In genomic region chrX:48467331-48467761, GRCh38 we compare ENCODE assay signal across 9 cellular contexts. TPM values are rescaled to one million over a fixed set of nuclear protein-coding genes. Genes with fewer than 3 reads are reported as not detected.
A peak's percentile ranks its signal among the peaks of the same experiment; 100 is the strongest.
DNase-seq lines count a peak whose midpoint lies in the region; ATAC-seq and TF ChIP-seq lines count a peak whose summit lies in the region.
"Had no signal": no experiment of that assay in that cellular context is flagged by ENCODE, and none has a peak within 500 bp of the region (broad histone marks: within the 10 kb centered on the region; RNA-seq: fewer than 3 reads in every experiment).

No MANE protein-coding gene starts in this region.

- H3K27ac ChIP-seq in stomach, result peak overlapping the region in 1 of 5 donors; percentile 22

- no peak for TF ChIP-seq EP300 in stomach (IDR thresholded peaks at IDR 0.05)

- peaks cover 0 to 8% (median 4%) of the 10 kb centered on the region in 4 donors for H3K4me1 ChIP-seq in stomach

- H3K36me3 ChIP-seq in stomach, result no peaks in the 10 kb centered on the region

- CTCF ChIA-PET in activated B cell treated with CpG ODN at 0.5 μM for 24 hours (lab: Charles Lee), result no interaction called here

- ATAC-seq in Right ventricle myocardium inferior (peak; percentile 50), activated B cell treated with CpG ODN at 0.5 μM for 24 hours (ENCODE audit: low read depth) (no peak), GM21825 (IDR thresholded peaks at IDR 0.05; ENCODE audit: unreplicated experiment) (no peak)

- no peaks in the 10 kb centered on the region for H3K27me3 ChIP-seq in stomach

- no peaks in the 10 kb centered on the region for H3K9me3 Mint-ChIP-seq in activated B cell treated with CpG ODN at 0.5 μM for 24 hours
- peaks cover 21% of the 10 kb centered on the region for H3K9me3 Mint-ChIP-seq in glutamatergic neuron (ENCODE audit: unreplicated experiment)

- DNase-seq in Right ventricle myocardium inferior (ENCODE audit: missing footprints) (no peak), cardiac septum (ENCODE audit: low spot score) (no peak), activated B cell treated with CpG ODN at 0.5 μM for 24 hours (no peak), glutamatergic neuron (no peak), stomach (no peak), NCI-H526 (lab: John Stamatoyannopoulos, UW) (no peak), mesenteric fat pad (ENCODE audit: low spot score) (no peak)
- DNase-seq: dermis blood vessel endothelial cell had no signal

- no peak for TF ChIP-seq CTCF in activated B cell treated with CpG ODN at 0.5 μM for 24 hours (IDR thresholded peaks at IDR 0.05)
- no peak for TF ChIP-seq CTCF in glutamatergic neuron (IDR thresholded peaks at IDR 0.05; ENCODE audit: partially characterized antibody, unreplicated experiment)
- TF ChIP-seq CTCF in stomach (IDR thresholded peaks at IDR 0.05), result no peak

- H3K27ac Mint-ChIP-seq in activated B cell treated with CpG ODN at 0.5 μM for 24 hours (no peak overlapping the region), glutamatergic neuron (ENCODE audit: unreplicated experiment) (peak overlapping the region; percentile 97)

- POLR2A ChIA-PET in activated B cell treated with CpG ODN at 0.5 μM for 24 hours (lab: Charles Lee), result no interaction called here

- H3K4me3 Mint-ChIP-seq in activated B cell treated with CpG ODN at 0.5 μM for 24 hours (peak overlapping the region; percentile 15), glutamatergic neuron (ENCODE audit: unreplicated experiment) (peak overlapping the region; percentile 98)

- 25 to 45% (median 41%) methylated on average over 9 of the region's 9 CpGs for WGBS in stomach, 5 donors

- no peak for TF ChIP-seq POLR2A in stomach (IDR thresholded peaks at IDR 0.05)

- peaks cover 20% of the 10 kb centered on the region for H3K36me3 Mint-ChIP-seq in activated B cell treated with CpG ODN at 0.5 μM for 24 hours (ENCODE audit: low read depth)
- no peaks in the 10 kb centered on the region for H3K36me3 Mint-ChIP-seq in glutamatergic neuron (ENCODE audit: unreplicated experiment)

- H3K4me1 Mint-ChIP-seq in activated B cell treated with CpG ODN at 0.5 μM for 24 hours, result peaks cover 12% of the 10 kb centered on the region
- peaks cover 39% of the 10 kb centered on the region for H3K4me1 Mint-ChIP-seq in glutamatergic neuron (ENCODE audit: low read depth, unreplicated experiment)

- no peaks in the 10 kb centered on the region for H3K27me3 Mint-ChIP-seq in activated B cell treated with CpG ODN at 0.5 μM for 24 hours
- peaks cover 15% of the 10 kb centered on the region for H3K27me3 Mint-ChIP-seq in glutamatergic neuron (ENCODE audit: unreplicated experiment)

- intact Hi-C loops in Right ventricle myocardium inferior (cut with DNase I), result no loop called here
- intact Hi-C loops in cardiac septum (cut with DNase I), result no loop called here
- intact Hi-C loops in activated B cell treated with CpG ODN at 0.5 μM for 24 hours (cut with micrococcal nuclease), result loop anchor here (5.0 kb wide), 2 partner anchors 40 to 635 kb away; partner anchors contain the start of gene PORCN
- intact Hi-C loops in stomach (cut with DNase I; ENCODE audit: low total_unique reads), result no loop called here

- H3K9me3 ChIP-seq in stomach, result no peaks in the 10 kb centered on the region

- peak overlapping the region; percentile 29 to 44 (median 32) for H3K4me3 ChIP-seq in stomach

RNA-seq across cellular contexts. Expression of gene SLC38A5, which starts 2.7 kb away (rescaled TPM):
- total RNA-seq in Right ventricle myocardium inferior, result 1.2 TPM
- 2.2 TPM for total RNA-seq in cardiac septum
- 23.5 and 28.9 TPM in 2 replicates for total RNA-seq in activated B cell treated with CpG ODN at 0.5 μM for 24 hours
- total RNA-seq in glutamatergic neuron (ENCODE audit: unreplicated experiment), result 136 TPM
- total RNA-seq in stomach, result 10 to 100 TPM in 2 of 5 donors, 1 to 10 TPM in 3; 4.1 to 32.9 (median 6.7) TPM
- 10 to 100 TPM; 19.9 to 45.8 (median 21.1) TPM for polyA plus RNA-seq in stomach
- 4.4 TPM for total RNA-seq in mesenteric fat pad

RNA-seq across cellular contexts. Expression of gene FTSJ1, which starts 8.7 kb away (rescaled TPM):
- total RNA-seq in Right ventricle myocardium inferior, result 15.7 TPM
- 18.8 TPM for total RNA-seq in cardiac septum
- total RNA-seq in activated B cell treated with CpG ODN at 0.5 μM for 24 hours, result 39.9 and 44.5 TPM in 2 replicates
- total RNA-seq in glutamatergic neuron (ENCODE audit: unreplicated experiment), result 87.6 TPM
- total RNA-seq in stomach, result 10 to 100 TPM; 19.6 to 92.8 (median 55.3) TPM
- polyA plus RNA-seq in stomach, result 10 to 100 TPM; 33.9 to 40.3 (median 37.7) TPM
- 40.4 TPM for total RNA-seq in mesenteric fat pad

RNA-seq across cellular contexts. Expression of gene PORCN, which starts 41.4 kb away (rescaled TPM):
- total RNA-seq in Right ventricle myocardium inferior (13.5 TPM), cardiac septum (12.9 TPM), activated B cell treated with CpG ODN at 0.5 μM for 24 hours (7.8 and 9.8 TPM in 2 replicates), glutamatergic neuron (ENCODE audit: unreplicated experiment) (18.6 TPM), stomach (10 to 100 TPM in 3 of 5 donors, 1 to 10 TPM in 2; 1.8 to 27.4 (median 16.2) TPM), mesenteric fat pad (7.8 TPM)
- polyA plus RNA-seq in stomach, result 10 to 100 TPM in 1 of 3 donors, 1 to 10 TPM in 2; 4.7 to 11.9 (median 6.7) TPM

RNA-seq across cellular contexts. Expression of gene EBP, which starts 54.3 kb away (rescaled TPM):
- total RNA-seq in Right ventricle myocardium inferior (54.1 TPM), cardiac septum (38.6 TPM), activated B cell treated with CpG ODN at 0.5 μM for 24 hours (72.4 and 75.5 TPM in 2 replicates), glutamatergic neuron (ENCODE audit: unreplicated experiment) (132 TPM), stomach (100 to 1,000 TPM in 1 of 5 donors, 10 to 100 TPM in 3, 1 to 10 TPM in 1; 5.8 to 208 (median 46.4) TPM), mesenteric fat pad (18.8 TPM)
- 100 to 1,000 TPM in 1 of 3 donors, 10 to 100 TPM in 2; 28.9 to 112 (median 74.8) TPM for polyA plus RNA-seq in stomach

RNA-seq across cellular contexts. Expression of gene SSX4B, which starts 55.6 kb away (rescaled TPM):
- total RNA-seq in Right ventricle myocardium inferior, result not detected
- total RNA-seq in cardiac septum, result not detected
- not detected in 2 replicates for total RNA-seq in activated B cell treated with CpG ODN at 0.5 μM for 24 hours
- 0.71 TPM for total RNA-seq in glutamatergic neuron (ENCODE audit: unreplicated experiment)
- not detected for total RNA-seq in stomach
- not detected for polyA plus RNA-seq in stomach
- not detected for total RNA-seq in mesenteric fat pad
- total RNA-seq: dermis blood vessel endothelial cell had no signal
